In the genomic region with DNA sequence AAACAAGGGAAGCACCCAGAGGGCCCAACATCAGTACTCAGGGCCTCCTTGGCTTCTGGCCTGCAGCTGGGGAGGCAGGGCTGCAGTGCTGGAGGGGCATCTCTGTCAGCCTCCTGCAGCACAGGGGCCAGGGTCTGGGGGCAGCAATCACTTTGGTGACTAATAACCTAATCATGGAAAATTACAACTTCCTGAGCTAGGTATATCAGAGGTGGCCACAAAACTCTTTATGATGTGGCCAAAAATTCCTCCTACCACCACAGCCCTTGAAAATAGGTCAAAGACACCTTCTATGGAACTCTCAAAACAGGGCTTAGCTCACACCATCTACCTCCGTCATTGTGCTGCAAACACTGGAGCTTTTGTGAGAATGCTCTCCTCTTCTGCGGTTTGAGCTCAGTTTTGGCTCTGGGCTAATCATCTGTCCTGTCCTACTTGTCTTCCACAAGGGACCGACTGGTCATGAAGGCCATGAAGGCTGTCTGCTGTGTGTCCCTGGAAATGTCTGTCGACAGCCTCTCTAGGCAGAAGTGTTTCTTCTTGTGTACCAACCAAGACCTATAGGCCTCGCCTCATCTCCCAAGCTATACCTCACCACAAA, we compare ENCODE assay signal across 16 cellular contexts. TPM values are rescaled to one million over a fixed set of nuclear protein-coding genes. Genes with fewer than 3 reads are reported as not detected.
DNase-seq lines count a peak whose midpoint lies in the region; ATAC-seq and TF ChIP-seq lines count a peak whose summit lies in the region.
"Had no signal": no experiment of that assay in that cellular context is flagged by ENCODE, and none has a peak within 500 bp of the region (broad histone marks: within the 10 kb centered on the region; RNA-seq: fewer than 3 reads in every experiment).

No MANE protein-coding gene starts in this region.

- DNase-seq in NOMO-1 treated with DMSO at 0.1 percent for 48 hours (lab: John Stamatoyannopoulos, UW; ENCODE audit: unreplicated experiment) (peak; percentile 27), NOMO-1 treated with dmso at 0.1 percent for 144 hours (lab: John Stamatoyannopoulos, UW; ENCODE audit: unreplicated experiment) (no peak), mammary epithelial cell (peak; percentile 80), SHP77 (lab: John Stamatoyannopoulos, UW) (no peak), NCI-H1930 (lab: John Stamatoyannopoulos, UW) (no peak), SIG-M5 treated with dmso at 0.1 percent for 504 hours (lab: John Stamatoyannopoulos, UW; ENCODE audit: unreplicated experiment) (no peak)
- DNase-seq in activated CD4-positive, alpha-beta T cell treated with anti-CD3 and anti-CD28 coated beads, Interleukin-2, amount 10 ng/mL, durations not matched to agents 24 days and 14 days = peak; percentile 81
- peak in 1 of 2 donors; percentile 71 for DNase-seq in stimulated activated effector memory CD8-positive, alpha-beta T cell treated with anti-CD3 and anti-CD28 coated beads, Interleukin-12 subunit alpha, Interleukin-12 subunit beta, amount 100 ng/mL, for 72 hours (ENCODE audit: low spot score in 2 of 2)
- DNase-seq: 8988T, brain microvascular endothelial cell, NCI-H1436 treated with DMSO at 0.1 percent for 48 hours, sigmoid colon, thyroid gland had no signal

- no peaks in the 10 kb centered on the region for H3K9me3 ChIP-seq in mammary epithelial cell (replicated peaks; ENCODE audit: insufficient read depth, low read length)
- H3K9me3 ChIP-seq: sigmoid colon, thyroid gland had no signal

- ATAC-seq in stimulated activated effector memory CD8-positive, alpha-beta T cell treated with anti-CD3 and anti-CD28 coated beads, Interleukin-12 subunit alpha, Interleukin-12 subunit beta, amount 100 ng/mL, for 72 hours = peak; percentile 40

- H3K4me1 Mint-ChIP-seq in activated CD4-positive, alpha-beta T cell treated with anti-CD3 and anti-CD28 coated beads, Interleukin-2, amount 10 ng/mL, durations not matched to agents 24 days and 14 days = peaks cover 73% of the 10 kb centered on the region
- peaks cover 74% of the 10 kb centered on the region for H3K4me1 Mint-ChIP-seq in stimulated activated effector memory CD8-positive, alpha-beta T cell treated with anti-CD3 and anti-CD28 coated beads, Interleukin-12 subunit alpha, Interleukin-12 subunit beta, amount 100 ng/mL, for 72 hours

- no peak for TF ChIP-seq CTCF in mammary epithelial cell (conservative IDR thresholded peaks at IDR 0.05 in 1 of 2, IDR thresholded peaks at IDR 0.05 in 1 of 2; ENCODE audit: extremely low read depth in 1 of 2, insufficient read depth in 1 of 2, low read depth in 1 of 2, low read length in 2 of 2)

- peak overlapping the region; percentile 96 for H3K27ac ChIP-seq in mammary epithelial cell (ENCODE audit: insufficient read depth, low read depth, low read length)
- H3K27ac ChIP-seq: brain microvascular endothelial cell, SK-N-MC had no signal

- WGBS in mammary epithelial cell (ENCODE audit: low coverage, missing lambda C conversion rate) = 56% methylated on average over 5 of the region's 5 CpGs

- no peaks in the 10 kb centered on the region for H3K27me3 ChIP-seq in mammary epithelial cell (ENCODE audit: insufficient read depth, low read length)
- H3K27me3 ChIP-seq: brain microvascular endothelial cell, sigmoid colon, thyroid gland had no signal

- dilution Hi-C loops in mammary epithelial cell (cut with HindIII; ENCODE audit: low sequenced_read_pairs) = no loop called here

- peaks cover 3% of the 10 kb centered on the region for H3K9me3 Mint-ChIP-seq in activated CD4-positive, alpha-beta T cell treated with anti-CD3 and anti-CD28 coated beads, Interleukin-2, amount 10 ng/mL, durations not matched to agents 24 days and 14 days
- H3K9me3 Mint-ChIP-seq in stimulated activated effector memory CD8-positive, alpha-beta T cell treated with anti-CD3 and anti-CD28 coated beads, Interleukin-12 subunit alpha, Interleukin-12 subunit beta, amount 100 ng/mL, for 72 hours = no peaks in the 10 kb centered on the region

- CTCF ChIA-PET in mammary epithelial cell (lab: Charles Lee; ENCODE audit: low non-redundant PET) = interaction anchor here (0.5 kb wide), 2 partner anchors 37 to 88 kb away, joined by 3 to 11 read pairs; no protein-coding TSS in a partner anchor

- no peaks in the 10 kb centered on the region for H4K20me1 ChIP-seq in mammary epithelial cell (ENCODE audit: insufficient read depth, low read length)

- H3K9ac ChIP-seq in mammary epithelial cell (ENCODE audit: insufficient read depth, low read length) = peak overlapping the region; percentile 60

- intact Hi-C loops in activated CD4-positive, alpha-beta T cell treated with anti-CD3 and anti-CD28 coated beads, Interleukin-2, amount 10 ng/mL, durations not matched to agents 24 days and 14 days (cut with micrococcal nuclease) = loop anchor here (1.0 to 10.0 kb wide), 6 partner anchors 19 to 847 kb away; no protein-coding TSS in a partner anchor
- intact Hi-C loops in mammary epithelial cell (cut with micrococcal nuclease) = loop anchor here (2.0 kb wide), 1 partner anchor 35 kb away; no protein-coding TSS in a partner anchor

- H3K27me3 Mint-ChIP-seq in activated CD4-positive, alpha-beta T cell treated with anti-CD3 and anti-CD28 coated beads, Interleukin-2, amount 10 ng/mL, durations not matched to agents 24 days and 14 days = no peaks in the 10 kb centered on the region

- peak overlapping the region; percentile 98 for H3K27ac Mint-ChIP-seq in activated CD4-positive, alpha-beta T cell treated with anti-CD3 and anti-CD28 coated beads, Interleukin-2, amount 10 ng/mL, durations not matched to agents 24 days and 14 days
- H3K27ac Mint-ChIP-seq in stimulated activated effector memory CD8-positive, alpha-beta T cell treated with anti-CD3 and anti-CD28 coated beads, Interleukin-12 subunit alpha, Interleukin-12 subunit beta, amount 100 ng/mL, for 72 hours = peak overlapping the region; percentile 53

- in situ Hi-C loops in mammary epithelial cell (cut with MboI; ENCODE audit: low sequenced_read_pairs in 2 of 2) = no loop called here

- H3K36me3 Mint-ChIP-seq in activated CD4-positive, alpha-beta T cell treated with anti-CD3 and anti-CD28 coated beads, Interleukin-2, amount 10 ng/mL, durations not matched to agents 24 days and 14 days (ENCODE audit: low read depth) = peaks cover 17% of the 10 kb centered on the region
- peaks cover 39% of the 10 kb centered on the region for H3K36me3 Mint-ChIP-seq in stimulated activated effector memory CD8-positive, alpha-beta T cell treated with anti-CD3 and anti-CD28 coated beads, Interleukin-12 subunit alpha, Interleukin-12 subunit beta, amount 100 ng/mL, for 72 hours

- H3K4me1 ChIP-seq in mammary epithelial cell (ENCODE audit: insufficient read depth, low read length) = peaks cover 46% of the 10 kb centered on the region

- no TSS peak for BruUV-seq in mammary epithelial cell (replicated peaks; lab: Mats Ljungman, UMichigan)

- H3K36me3 ChIP-seq in mammary epithelial cell (ENCODE audit: insufficient read depth, low read length) = no peaks in the 10 kb centered on the region
- H3K36me3 ChIP-seq: brain microvascular endothelial cell, sigmoid colon, thyroid gland had no signal

- no peak overlapping the region for H3K4me3 ChIP-seq in mammary epithelial cell (replicated peaks in 1 of 3; ENCODE audit: insufficient read depth in 1 of 3, low read depth in 2 of 3, low read length in 3 of 3)
- H3K4me3 ChIP-seq: lung, sigmoid colon, SK-N-MC, thyroid gland had no signal

- H2AFZ ChIP-seq in mammary epithelial cell (ENCODE audit: low read depth, low read length) = no peak overlapping the region

- no peak overlapping the region for H3K4me2 ChIP-seq in mammary epithelial cell (ENCODE audit: insufficient read depth, low read depth, low read length)

- no peaks in the 10 kb centered on the region for H3K79me2 ChIP-seq in mammary epithelial cell (ENCODE audit: insufficient read depth, low read length)

- H3K4me3 Mint-ChIP-seq in activated CD4-positive, alpha-beta T cell treated with anti-CD3 and anti-CD28 coated beads, Interleukin-2, amount 10 ng/mL, durations not matched to agents 24 days and 14 days = peak overlapping the region; percentile 55
- H3K4me3 Mint-ChIP-seq in stimulated activated effector memory CD8-positive, alpha-beta T cell treated with anti-CD3 and anti-CD28 coated beads, Interleukin-12 subunit alpha, Interleukin-12 subunit beta, amount 100 ng/mL, for 72 hours = peak overlapping the region; percentile 49

RNA-seq across cellular contexts. Expression of a gene that starts 28.6 kb away (rescaled TPM):
- total RNA-seq in activated CD4-positive, alpha-beta T cell treated with anti-CD3 and anti-CD28 coated beads, Interleukin-2, amount 10 ng/mL, durations not matched to agents 24 days and 14 days = 1,084 and 1,122 TPM in 2 replicates
- 10 to 100 TPM in 1 of 2 donors, not detected in 1; 12.8 TPM for total RNA-seq in mammary epithelial cell
- 7.2 TPM for polyA plus RNA-seq in mammary epithelial cell
- polyA minus RNA-seq in mammary epithelial cell = 3.0 TPM
- total RNA-seq: sigmoid colon, thyroid gland had no signal

RNA-seq across cellular contexts. Expression of a gene that starts 41.7 kb away (rescaled TPM):
- 67.7 and 71.3 TPM in 2 replicates for total RNA-seq in activated CD4-positive, alpha-beta T cell treated with anti-CD3 and anti-CD28 coated beads, Interleukin-2, amount 10 ng/mL, durations not matched to agents 24 days and 14 days
- total RNA-seq in mammary epithelial cell = not detected
- polyA plus RNA-seq in mammary epithelial cell = not detected
- polyA minus RNA-seq in mammary epithelial cell = not detected
- total RNA-seq: fibroblast of villous mesenchyme, lung, sigmoid colon, thyroid gland had no signal
- polyA plus RNA-seq: lung, sigmoid colon had no signal

Comparison
In these comparisons a context has a peak if more than half of its experiments do, and no peak if none do; other contexts are left out.
1. DNase-seq: peak in NOMO-1 treated with DMSO at 0.1 percent for 48 hours (single experiment), activated CD4-positive, alpha-beta T cell treated with anti-CD3 and anti-CD28 coated beads, Interleukin-2, amount 10 ng/mL, durations not matched to agents 24 days and 14 days (single experiment) and mammary epithelial cell (single experiment); none in NOMO-1 treated with dmso at 0.1 percent for 144 hours (single experiment), SHP77 (0 of 2), NCI-H1930 (0 of 2) and SIG-M5 treated with dmso at 0.1 percent for 504 hours (single experiment).
2. RNA of a gene that starts 28.6 kb away (total RNA-seq): 1,084 to 1,122 TPM in activated CD4-positive, alpha-beta T cell treated with anti-CD3 and anti-CD28 coated beads, Interleukin-2, amount 10 ng/mL, durations not matched to agents 24 days and 14 days; 12.8 TPM in mammary epithelial cell; every median in the first group is over 10 times any median in the second.
3. RNA of a gene that starts 41.7 kb away (total RNA-seq): 67.7 to 71.3 TPM in activated CD4-positive, alpha-beta T cell treated with anti-CD3 and anti-CD28 coated beads, Interleukin-2, amount 10 ng/mL, durations not matched to agents 24 days and 14 days; not detected in mammary epithelial cell; every median in the first group is over 10 times any median in the second.